Comparison of ENCODE assay signal across 8 cellular contexts in the genomic region with DNA sequence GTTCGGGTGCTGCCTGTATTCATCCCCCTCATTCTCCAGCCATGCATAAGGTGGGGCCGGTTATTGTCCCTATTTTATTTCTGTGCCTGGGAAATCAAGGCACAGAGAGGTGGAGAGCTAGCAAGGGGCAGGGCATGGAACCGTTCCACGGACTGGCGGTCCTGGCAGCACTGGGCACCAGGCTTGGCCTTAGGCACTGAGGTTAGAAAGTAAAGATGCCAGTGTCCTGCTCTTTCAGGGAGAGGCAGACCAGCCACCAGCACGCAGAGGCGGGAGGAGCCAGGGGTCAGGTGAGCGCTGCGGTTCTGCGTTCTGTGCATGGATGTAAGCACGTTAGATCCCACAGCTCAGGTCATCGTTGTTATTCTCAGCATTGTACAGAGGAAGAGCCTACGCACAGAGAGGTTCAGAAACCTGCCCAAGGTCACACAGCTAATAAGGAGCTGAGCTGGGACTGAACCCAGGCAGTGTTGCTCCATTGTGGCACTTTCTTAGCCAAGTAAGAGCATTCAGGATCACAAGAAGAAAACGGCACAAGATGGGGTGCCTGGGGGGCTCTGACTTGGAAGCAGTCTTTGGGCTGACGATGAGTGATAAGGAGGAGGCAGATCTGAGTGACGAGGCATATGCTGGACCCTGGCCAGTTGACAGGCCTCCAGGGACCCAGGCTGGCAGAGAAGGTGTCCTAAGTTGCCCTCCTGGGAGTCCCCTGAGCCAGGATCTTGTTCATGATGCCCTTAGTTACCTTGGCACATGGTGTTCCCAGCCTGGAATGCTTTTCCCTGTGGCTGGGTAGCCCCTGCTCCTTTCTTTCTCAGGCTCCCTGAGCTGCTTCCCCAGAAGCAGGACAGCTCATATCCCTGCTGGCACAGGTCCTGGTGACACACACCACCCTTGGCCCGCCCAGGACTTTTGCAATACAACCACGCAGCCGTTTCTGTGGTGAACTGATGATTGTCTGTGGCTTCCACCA. TPM values are rescaled to one million over a fixed set of nuclear protein-coding genes. Genes with fewer than 3 reads are reported as not detected.
A peak's percentile ranks its signal among the peaks of the same experiment; 100 is the strongest.
DNase-seq lines count a peak whose midpoint lies in the region; ATAC-seq and TF ChIP-seq lines count a peak whose summit lies in the region.

No MANE protein-coding gene starts in this region.

- H3K36me3 ChIP-seq in BJ (ENCODE audit: control insufficient read depth, insufficient read depth, low read length): peaks cover 49% of the 10 kb centered on the region

- H3K4me3 ChIP-seq in BJ (ENCODE audit: low read depth, low read length): no peak overlapping the region

- TF ChIP-seq CTCF in BJ (IDR thresholded peaks at IDR 0.05; ENCODE audit: insufficient read depth, low read depth, low read length): peak; percentile 27; the same call in 1 of the 2 replicates

- CTCF ChIA-PET in BJ (lab: Yijun Ruan, JAX): interaction anchor here (0.8 to 1.5 kb wide), 7 partner anchors 9 to 284 kb away, joined by 3 to 4 read pairs (median 3); no protein-coding TSS in a partner anchor

- ATAC-seq in esophagus mucosa (peak; percentile 83), GM19351 (IDR thresholded peaks at IDR 0.05; ENCODE audit: unreplicated experiment) (no peak), GM19455 (IDR thresholded peaks at IDR 0.05; ENCODE audit: unreplicated experiment) (no peak)

- no peaks in the 10 kb centered on the region for H3K27me3 ChIP-seq in BJ (ENCODE audit: control insufficient read depth, insufficient read depth, low read length)

- DNase-seq in BJ (ENCODE audit: low read depth) (peak; percentile 79), NOMO-1 treated with dmso at 0.1 percent for 144 hours (lab: John Stamatoyannopoulos, UW; ENCODE audit: unreplicated experiment) (peak; percentile 61), non-pigmented ciliary epithelial cell (ENCODE audit: low read depth) (peak; percentile 69), NCI-H345 treated with DMSO at 0.1 percent for 48 hours (lab: John Stamatoyannopoulos, UW; ENCODE audit: unreplicated experiment) (no peak), Kasumi-1 (lab: John Stamatoyannopoulos, UW) (no peak)

- POLR2A ChIA-PET in BJ (lab: Charles Lee): no interaction called here

RNA-seq across cellular contexts. Expression of a gene that starts 41.1 kb away (rescaled TPM):
- polyA plus RNA-seq in BJ (2011; rRNA removed): 10.4 and 20.8 TPM in 2 replicates
- 18.0 and 22.3 TPM in 2 replicates for polyA minus RNA-seq in BJ (2011; rRNA and poly(A)+ RNA removed)
- total RNA-seq in esophagus mucosa: 13.4 TPM

Comparison
In these comparisons a context has a peak if more than half of its experiments do, and no peak if none do; other contexts are left out.
1. DNase-seq: peak in BJ (single experiment), NOMO-1 treated with dmso at 0.1 percent for 144 hours (single experiment) and non-pigmented ciliary epithelial cell (single experiment); none in NCI-H345 treated with DMSO at 0.1 percent for 48 hours (single experiment) and Kasumi-1 (0 of 2).